ENCODE assay signal across 14 cellular contexts in genomic region chr10:46296086-46296485, GRCh38. TPM values are rescaled to one million over a fixed set of nuclear protein-coding genes. Genes with fewer than 3 reads are reported as not detected.
"Had no signal": no experiment of that assay in that cellular context is flagged by ENCODE, and none has a peak within 500 bp of the region (broad histone marks: within the 10 kb centered on the region; RNA-seq: fewer than 3 reads in every experiment).

No MANE protein-coding gene starts in this region.

RNA-seq across cellular contexts. Expression of gene ANTXRL, which starts 9.3 kb away (rescaled TPM):
- total RNA-seq: esophagus mucosa; gastrocnemius medialis; glomerular endothelial cell; left lobe of liver; liver; lung; mononuclear cell; natural killer cell treated with Interleukin-12 subunit alpha and Interleukin-12 subunit beta and Interleukin-15 and Interleukin-18, amount 100 ng/mL, for 72 hours; neural crest cell; occipital lobe; pulmonary artery endothelial cell; suprapubic skin; transverse colon had no signal
- polyA plus RNA-seq: lung, ovary had no signal
